Comparison of ENCODE assay signal across 17 cellular contexts in the genomic region with DNA sequence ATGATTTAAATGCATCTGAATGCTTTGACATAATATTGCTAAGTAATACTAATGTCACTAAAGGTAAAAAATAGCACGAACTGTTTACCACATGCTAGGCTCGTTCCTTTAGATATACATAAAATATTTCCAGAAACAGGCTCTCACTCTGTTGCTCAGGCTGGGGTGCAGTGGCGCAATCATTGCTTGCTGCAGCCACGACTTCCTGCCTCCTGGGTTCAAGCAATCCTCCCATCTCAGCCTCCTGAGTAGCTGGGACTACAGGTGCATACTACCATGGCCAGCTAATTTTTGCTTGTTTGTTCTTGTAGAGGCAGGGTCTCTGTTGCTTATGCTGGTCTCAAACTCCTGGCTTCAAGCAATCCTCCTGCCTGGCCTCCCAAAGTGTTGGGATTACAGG.
DNase-seq lines count a peak whose midpoint lies in the region; ATAC-seq and TF ChIP-seq lines count a peak whose summit lies in the region.
"Had no signal": no experiment of that assay in that cellular context is flagged by ENCODE, and none has a peak within 500 bp of the region (broad histone marks: within the 10 kb centered on the region; RNA-seq: fewer than 3 reads in every experiment).

No MANE protein-coding gene starts in this region.

- H3K4me1 ChIP-seq in BLaER1 treated with 17β-estradiol and CSF1 and Interleukin-3, amounts not matched to agents 10 nM and 100 nM = peaks cover 6 to 56% (median 18%) of the 10 kb centered on the region in 10 experiments

- H3K9me3 ChIP-seq in BLaER1 treated with 17β-estradiol and CSF1 and Interleukin-3, amounts not matched to agents 10 nM and 100 nM (replicated peaks in 1 of 11) = peaks cover 1 to 20% (median 11%) of the 10 kb centered on the region in 11 experiments; a peak in 20 of 22 replicates

- no peak for TF ChIP-seq CTCF in NB4 (IDR thresholded peaks at IDR 0.05; ENCODE audit: low read depth, low read length)
- no peak for TF ChIP-seq CTCF in GM10248 (IDR thresholded peaks at IDR 0.05; ENCODE audit: control extremely low read depth, extremely low read depth, low read depth, missing control alignments)

- POLR2A ChIA-PET in GM10248 (lab: Yijun Ruan, JAX) = no interaction called here

- peaks cover 0 to 6% (median 0%) of the 10 kb centered on the region in 11 experiments; a peak in 4 of 22 replicates for H3K36me3 ChIP-seq in BLaER1 treated with 17β-estradiol and CSF1 and Interleukin-3, amounts not matched to agents 10 nM and 100 nM

- no peak overlapping the region for H3K4me3 ChIP-seq in BLaER1 treated with 17β-estradiol and CSF1 and Interleukin-3, amounts not matched to agents 10 nM and 100 nM
- H3K4me3 ChIP-seq in NB4 (ENCODE audit: low read depth, low read length) = no peak overlapping the region

- no peaks in the 10 kb centered on the region for H3K27me3 ChIP-seq in BLaER1 treated with 17β-estradiol and CSF1 and Interleukin-3, amounts not matched to agents 10 nM and 100 nM

- CTCF ChIA-PET in GM10248 (lab: Yijun Ruan, JAX) = interaction anchor here (2.1 kb wide), 1 partner anchor 20 kb away, joined by 6 read pairs; no protein-coding TSS in a partner anchor

- TF ChIP-seq POLR2A in NB4 (IDR thresholded peaks at IDR 0.05; ENCODE audit: extremely low read depth, insufficient read length) = no peak

- H3K27me3 Mint-ChIP-seq in stimulated activated naive B cell treated with anti-CD40 and anti-IgM and Interleukin-4, amounts not matched to agents 10 μg/mL and 1 μg/mL and 100 μg/mL, for 72 hours = no peaks in the 10 kb centered on the region
- H3K27me3 Mint-ChIP-seq: CD4-positive, alpha-beta memory T cell had no signal

- peaks cover 11 to 23% of the 10 kb centered on the region in 2 donors for H3K4me1 Mint-ChIP-seq in stimulated activated naive B cell treated with anti-CD40 and anti-IgM and Interleukin-4, amounts not matched to agents 10 μg/mL and 1 μg/mL and 100 μg/mL, for 72 hours

- H3K27ac Mint-ChIP-seq in stimulated activated naive B cell treated with anti-CD40 and anti-IgM and Interleukin-4, amounts not matched to agents 10 μg/mL and 1 μg/mL and 100 μg/mL, for 72 hours = peak overlapping the region; percentile 71
- H3K27ac Mint-ChIP-seq: CD14-positive monocyte; CD4-positive, alpha-beta memory T cell; HFFc6 had no signal

- no peak for ATAC-seq in stimulated activated naive B cell treated with anti-CD40 and anti-IgM and Interleukin-4, amounts not matched to agents 10 μg/mL and 1 μg/mL and 100 μg/mL, for 72 hours (replicated peaks)
- ATAC-seq: HCT116 had no signal

- H4K20me1 ChIP-seq in BLaER1 treated with 17β-estradiol and CSF1 and Interleukin-3, amounts not matched to agents 10 nM and 100 nM = no peaks in the 10 kb centered on the region

- H3K4me3 Mint-ChIP-seq in stimulated activated naive B cell treated with anti-CD40 and anti-IgM and Interleukin-4, amounts not matched to agents 10 μg/mL and 1 μg/mL and 100 μg/mL, for 72 hours = no peak overlapping the region
- H3K4me3 Mint-ChIP-seq: CD14-positive monocyte; CD4-positive, alpha-beta memory T cell; HFFc6 had no signal

- H3K9ac ChIP-seq in BLaER1 treated with 17β-estradiol and CSF1 and Interleukin-3, amounts not matched to agents 10 nM and 100 nM = no peak overlapping the region

- peak overlapping the region in 9 of 11 experiments; percentile 38 to 71 (median 62); a peak in 16 of 22 replicates for H3K4me2 ChIP-seq in BLaER1 treated with 17β-estradiol and CSF1 and Interleukin-3, amounts not matched to agents 10 nM and 100 nM

- H3K9me3 Mint-ChIP-seq in stimulated activated naive B cell treated with anti-CD40 and anti-IgM and Interleukin-4, amounts not matched to agents 10 μg/mL and 1 μg/mL and 100 μg/mL, for 72 hours = peaks cover 0 to 2% of the 10 kb centered on the region in 2 donors
- H3K9me3 Mint-ChIP-seq: HFFc6 had no signal

- no peak overlapping the region for H3K27ac ChIP-seq in BLaER1 treated with 17β-estradiol and CSF1 and Interleukin-3, amounts not matched to agents 10 nM and 100 nM
- H3K27ac ChIP-seq: HL-60 had no signal

- peak; percentile 12 to 32 for DNase-seq in AML-193 (lab: John Stamatoyannopoulos, UW)
- DNase-seq in NB4 (ENCODE audit: low read depth) = peak; percentile 74
- DNase-seq in stimulated activated naive B cell treated with anti-CD40 and anti-IgM and Interleukin-4, amounts not matched to agents 10 μg/mL and 1 μg/mL and 100 μg/mL, for 72 hours = no peak
- no peak for DNase-seq in G401 (ENCODE audit: low spot score)
- no peak for DNase-seq in GM10248 (ENCODE audit: extremely low spot score)
- DNase-seq: ACHN; Calu3; CD4-positive, alpha-beta memory T cell; DMS79 treated with DMSO at 0.1 percent for 48 hours; GOT3; H7; KBM-7 had no signal

- in situ Hi-C loops in G401 (cut with HindIII; ENCODE audit: low sequenced_read_pairs) = no loop called here

- H3K36me3 Mint-ChIP-seq in stimulated activated naive B cell treated with anti-CD40 and anti-IgM and Interleukin-4, amounts not matched to agents 10 μg/mL and 1 μg/mL and 100 μg/mL, for 72 hours = peaks cover 8 to 21% of the 10 kb centered on the region in 2 donors

Comparison
In these comparisons a context has a peak if more than half of its experiments do, and no peak if none do; other contexts are left out.
1. DNase-seq: peak in AML-193 (2 of 2) and NB4 (single experiment); none in stimulated activated naive B cell treated with anti-CD40 and anti-IgM and Interleukin-4, amounts not matched to agents 10 μg/mL and 1 μg/mL and 100 μg/mL, for 72 hours (single experiment), G401 (single experiment) and GM10248 (single experiment).